Comparison of ENCODE assay signal across 24 cellular contexts in the genomic region with DNA sequence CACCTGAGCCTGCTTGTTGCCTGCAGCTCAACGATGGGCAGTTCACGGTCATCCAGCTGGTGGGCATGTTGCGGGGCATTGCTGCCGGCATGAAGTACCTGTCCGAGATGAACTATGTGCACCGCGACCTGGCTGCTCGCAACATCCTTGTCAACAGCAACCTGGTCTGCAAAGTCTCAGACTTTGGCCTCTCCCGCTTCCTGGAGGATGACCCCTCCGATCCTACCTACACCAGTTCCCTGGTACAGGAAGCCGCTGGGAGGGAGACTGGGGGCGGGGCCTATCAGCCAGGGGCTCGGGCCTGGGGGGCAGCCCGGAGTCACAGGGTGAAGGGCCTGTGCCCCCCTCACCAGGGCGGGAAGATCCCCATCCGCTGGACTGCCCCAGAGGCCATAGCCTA. TPM values are rescaled to one million over a fixed set of nuclear protein-coding genes. Genes with fewer than 3 reads are reported as not detected.
DNase-seq lines count a peak whose midpoint lies in the region; ATAC-seq, FAIRE-seq and TF ChIP-seq lines count a peak whose summit lies in the region.
"Had no signal": no experiment of that assay in that cellular context is flagged by ENCODE, and none has a peak within 500 bp of the region (broad histone marks: within the 10 kb centered on the region; RNA-seq: fewer than 3 reads in every experiment).

No MANE protein-coding gene starts in this region.

- no peaks in the 10 kb centered on the region for H3K9me3 ChIP-seq in breast epithelium
- H3K9me3 ChIP-seq: BLaER1, HAP-1 had no signal

- peaks cover 11% of the 10 kb centered on the region for H3K36me3 Mint-ChIP-seq in MCF 10A (ENCODE audit: insufficient read depth, unreplicated experiment)
- H3K36me3 Mint-ChIP-seq in nephron (ENCODE audit: low read depth), result peaks cover 55% of the 10 kb centered on the region
- H3K36me3 Mint-ChIP-seq: CD4-positive, CD25-positive, alpha-beta regulatory T cell; CD8-positive, alpha-beta memory T cell had no signal

- H3K4me3 ChIP-seq in breast epithelium, result no peak overlapping the region
- H3K4me3 ChIP-seq: BLaER1, GM12878, GM23338, HAP-1 had no signal

- H3K27me3 Mint-ChIP-seq in MCF 10A (ENCODE audit: insufficient read depth, unreplicated experiment), result no peaks in the 10 kb centered on the region
- H3K27me3 Mint-ChIP-seq in nephron (ENCODE audit: low read depth), result peaks cover 5% of the 10 kb centered on the region

- no peaks in the 10 kb centered on the region for H3K27me3 ChIP-seq in breast epithelium

- TF ChIP-seq CTCF in breast epithelium (IDR thresholded peaks at IDR 0.05) (no peak), MCF 10A (IDR thresholded peaks at IDR 0.05; ENCODE audit: unreplicated experiment) (no peak), nephron (IDR thresholded peaks at IDR 0.05; ENCODE audit: unreplicated experiment in 3 of 3) (no peak)

- no peak for TF ChIP-seq POLR2A in breast epithelium (IDR thresholded peaks at IDR 0.05)
- TF ChIP-seq POLR2A in GM12892 (IDR thresholded peaks at IDR 0.05; ENCODE audit: low read depth, low read length), result no peak

- H3K27ac Mint-ChIP-seq in MCF 10A (ENCODE audit: low read depth, unreplicated experiment), result no peak overlapping the region
- peak overlapping the region in 2 of 3 experiments; percentile 54 to 68 for H3K27ac Mint-ChIP-seq in nephron
- H3K27ac Mint-ChIP-seq: B cell; CD8-positive, alpha-beta memory T cell; GM23338; HFFc6 had no signal

- H3K36me3 ChIP-seq in breast epithelium, result no peaks in the 10 kb centered on the region
- H3K36me3 ChIP-seq: BLaER1 had no signal

- no peak for ATAC-seq in HG03460 (IDR thresholded peaks at IDR 0.05; ENCODE audit: unreplicated experiment)
- ATAC-seq: GM12878, GM23338 had no signal

- H3K9me3 Mint-ChIP-seq in MCF 10A (ENCODE audit: unreplicated experiment) (no peaks in the 10 kb centered on the region), nephron (no peaks in the 10 kb centered on the region)
- H3K9me3 Mint-ChIP-seq: CD8-positive, alpha-beta memory T cell; GM23338; HFFc6 had no signal

- intact Hi-C loops in breast epithelium (cut with DNase I; ENCODE audit: low total_unique reads) (no loop called here), MCF 10A (cut with micrococcal nuclease) (no loop called here)

- POLR2A ChIA-PET in MCF 10A (lab: Yijun Ruan, JAX), result no interaction called here

- no peak overlapping the region for H3K4me3 Mint-ChIP-seq in MCF 10A (ENCODE audit: unreplicated experiment)
- no peak overlapping the region for H3K4me3 Mint-ChIP-seq in nephron
- H3K4me3 Mint-ChIP-seq: B cell; CD4-positive, CD25-positive, alpha-beta regulatory T cell; GM23338; HFFc6 had no signal

- no peak for DNase-seq in breast epithelium (ENCODE audit: low spot score in 2 of 2)
- no peak for DNase-seq in MCF 10A (ENCODE audit: unreplicated experiment)
- no peak for DNase-seq in GM12892 (ENCODE audit: insufficient read length)
- DNase-seq: CD4-positive, CD25-positive, alpha-beta regulatory T cell; CD8-positive, alpha-beta memory T cell; DMS 273 treated with DMSO at 0.1 percent for 48 hours; DMS79; EL; GDM1; HFFc6 had no signal

- no peak for FAIRE-seq in GM12892 (lab: Jason Lieb, UNC)
- FAIRE-seq: A204.1, D721Med, GM12878, GM18507, H54 had no signal

- H3K27ac ChIP-seq in breast epithelium (peak overlapping the region; percentile 21 to 89), angular gyrus (ENCODE audit: low read depth, low read length) (peak overlapping the region; percentile 44)
- H3K27ac ChIP-seq: 22Rv1, BLaER1, C4-2B had no signal

- no TSS peak for BruUV-seq in MCF 10A (replicated peaks; lab: Mats Ljungman, UMichigan)

- peaks cover 5 to 33% of the 10 kb centered on the region in 2 donors for H3K4me1 ChIP-seq in breast epithelium

- H3K4me1 Mint-ChIP-seq in MCF 10A (ENCODE audit: insufficient read depth, unreplicated experiment) (peaks cover 11% of the 10 kb centered on the region), nephron (peaks cover 68% of the 10 kb centered on the region)

- CTCF ChIA-PET in MCF 10A (lab: Yijun Ruan, JAX), result no interaction called here

RNA-seq across cellular contexts. Expression of a gene that starts 18.8 kb away (rescaled TPM):
- total RNA-seq in breast epithelium (10 to 100 TPM in 1 of 3 donors, 1 to 10 TPM in 1, under 1 TPM in 1; 0.32 to 25.3 (median 7.9) TPM), MCF 10A (2022) (4.0 and 5.4 TPM in 2 replicates)
- polyA plus RNA-seq in GM12892 (2012; ENCODE audit: missing spikeins), result not detected
- total RNA-seq: CD4-positive, CD25-positive, alpha-beta regulatory T cell; GM12878 had no signal
- polyA plus RNA-seq: CD4-positive, CD25-positive, alpha-beta regulatory T cell had no signal
